Comparison of ENCODE assay signal across 24 cellular contexts in genomic region chr17:80632046-80632581, GRCh38.
DNase-seq lines count a peak whose midpoint lies in the region; ATAC-seq and TF ChIP-seq lines count a peak whose summit lies in the region.
"Had no signal": no experiment of that assay in that cellular context is flagged by ENCODE, and none has a peak within 500 bp of the region (broad histone marks: within the 10 kb centered on the region; RNA-seq: fewer than 3 reads in every experiment).

No MANE protein-coding gene starts in this region.

- no peak overlapping the region for H2AK5ac ChIP-seq in H9 (ENCODE audit: insufficient read length, low read length)

- no peak overlapping the region for H2BK15ac ChIP-seq in H9 (ENCODE audit: low read depth, low read length)

- H3K23ac ChIP-seq in H9 (ENCODE audit: insufficient read length, low read depth, low read length): no peak overlapping the region

- H3K79me2 ChIP-seq in H9 (ENCODE audit: insufficient read depth, low read length): peaks cover 5% of the 10 kb centered on the region; the same call in 1 of the 2 replicates

- H3K9ac ChIP-seq in H9 (ENCODE audit: extremely low read depth, insufficient read length, low read length): no peak overlapping the region

- H3K9me3 ChIP-seq in H9 (ENCODE audit: control insufficient read depth, low read depth, low read length): no peaks in the 10 kb centered on the region
- H3K9me3 ChIP-seq: esophagus muscularis mucosa, heart left ventricle, upper lobe of left lung had no signal

- H2BK5ac ChIP-seq in H9 (ENCODE audit: insufficient read length, low read length): no peak overlapping the region

- no peaks in the 10 kb centered on the region for H3K4me1 ChIP-seq in H9 (ENCODE audit: insufficient read depth, low read length)
- H3K4me1 ChIP-seq: heart left ventricle had no signal

- H3K27ac ChIP-seq in H9 (ENCODE audit: insufficient read length, low read depth, low read length): no peak overlapping the region
- H3K27ac ChIP-seq: cardiac muscle cell, dorsolateral prefrontal cortex, esophagus muscularis mucosa, heart left ventricle, upper lobe of left lung had no signal

- no peaks in the 10 kb centered on the region for H4K20me1 ChIP-seq in H9 (ENCODE audit: control insufficient read depth, insufficient read depth, insufficient read length)

- H3K9me3 Mint-ChIP-seq in H9 (no peaks in the 10 kb centered on the region), endothelial cell (ENCODE audit: unreplicated experiment) (no peaks in the 10 kb centered on the region), nephron progenitor cell (no peaks in the 10 kb centered on the region), natural killer cell (no peaks in the 10 kb centered on the region)
- H3K9me3 Mint-ChIP-seq: natural killer cell treated with Interleukin-12 subunit alpha and Interleukin-12 subunit beta and Interleukin-15 and Interleukin-18, amount 100 ng/mL, for 72 hours had no signal

- intact Hi-C loops in natural killer cell (cut with micrococcal nuclease): no loop called here

- H2BK120ac ChIP-seq in H9 (ENCODE audit: low read depth, low read length, poor library complexity, severe bottlenecking): no peak overlapping the region

- H3K36me3 Mint-ChIP-seq in H9 (ENCODE audit: insufficient read depth in 1 of 3, low read depth in 3 of 3) (no peaks in the 10 kb centered on the region; a peak in 1 of 7 replicates), endothelial cell (ENCODE audit: low read depth, unreplicated experiment) (peaks cover 7% of the 10 kb centered on the region), nephron progenitor cell (ENCODE audit: low read depth) (peaks cover 11% of the 10 kb centered on the region), natural killer cell (no peaks in the 10 kb centered on the region)
- H3K36me3 Mint-ChIP-seq: natural killer cell treated with Interleukin-12 subunit alpha and Interleukin-12 subunit beta and Interleukin-15 and Interleukin-18, amount 100 ng/mL, for 72 hours had no signal

- H3K79me1 ChIP-seq in H9 (ENCODE audit: insufficient read depth, low read depth, low read length, poor library complexity, severe bottlenecking): peaks cover 4% of the 10 kb centered on the region

- H3K23me2 ChIP-seq in H9 (ENCODE audit: insufficient read length, low read depth, low read length, poor library complexity, severe bottlenecking): no peaks in the 10 kb centered on the region

- no peaks in the 10 kb centered on the region for H3K27me3 ChIP-seq in H9 (ENCODE audit: insufficient read depth, low read length)
- H3K27me3 ChIP-seq: cardiac muscle cell, dorsolateral prefrontal cortex, esophagus muscularis mucosa, heart left ventricle, upper lobe of left lung had no signal

- H4K91ac ChIP-seq in H9 (ENCODE audit: insufficient read length, low read depth, low read length): no peak overlapping the region

- H3K18ac ChIP-seq in H9 (ENCODE audit: insufficient read length, low read depth, low read length): no peak overlapping the region

- no peak overlapping the region for H3K4ac ChIP-seq in H9 (ENCODE audit: low read depth, low read length)

- TF ChIP-seq CTCF in H9 (conservative IDR thresholded peaks at IDR 0.05): no peak
- no peak for TF ChIP-seq CTCF in endothelial cell (IDR thresholded peaks at IDR 0.05; ENCODE audit: unreplicated experiment)
- no peak for TF ChIP-seq CTCF in nephron progenitor cell (IDR thresholded peaks at IDR 0.05)
- no peak for TF ChIP-seq CTCF in natural killer cell (IDR thresholded peaks at IDR 0.05)

- H2BK20ac ChIP-seq in H9 (ENCODE audit: low read depth, low read length, poor library complexity, severe bottlenecking): no peak overlapping the region

- H3K56ac ChIP-seq in H9 (ENCODE audit: insufficient read length, low read depth, low read length): no peak overlapping the region

- H3T11ph ChIP-seq in H9 (ENCODE audit: low read length): no peak overlapping the region

- no CpG with 5 or more reads among the region's 12 CpGs for WGBS in H9 (ENCODE audit: extremely low coverage, insufficient read length, low lambda C conversion rate)

- H3K4me3 Mint-ChIP-seq in H9: no peak overlapping the region
- H3K4me3 Mint-ChIP-seq in endothelial cell (ENCODE audit: unreplicated experiment): no peak overlapping the region
- no peak overlapping the region for H3K4me3 Mint-ChIP-seq in nephron progenitor cell
- H3K4me3 Mint-ChIP-seq in natural killer cell: no peak overlapping the region
- H3K4me3 Mint-ChIP-seq: natural killer cell treated with Interleukin-12 subunit alpha and Interleukin-12 subunit beta and Interleukin-15 and Interleukin-18, amount 100 ng/mL, for 72 hours had no signal

- H4K5ac ChIP-seq in H9 (ENCODE audit: insufficient read length, low read depth, low read length): no peak overlapping the region

- peaks cover 9 to 18% of the 10 kb centered on the region in 2 experiments for H3K4me1 Mint-ChIP-seq in H9
- H3K4me1 Mint-ChIP-seq in endothelial cell (ENCODE audit: unreplicated experiment): peaks cover 2% of the 10 kb centered on the region
- H3K4me1 Mint-ChIP-seq in nephron progenitor cell: peaks cover 49% of the 10 kb centered on the region
- peaks cover 4 to 19% of the 10 kb centered on the region in 2 donors for H3K4me1 Mint-ChIP-seq in natural killer cell

- H4K8ac ChIP-seq in H9 (replicated peaks; ENCODE audit: insufficient read length, low read depth, low read length): no peak overlapping the region

- ATAC-seq in natural killer cell (no peak), HG03045 (IDR thresholded peaks at IDR 0.05; ENCODE audit: unreplicated experiment) (no peak)
- ATAC-seq: HCT116; natural killer cell treated with Interleukin-12 subunit alpha and Interleukin-12 subunit beta and Interleukin-15 and Interleukin-18, amount 100 ng/mL, for 72 hours; PC-3 had no signal

- H2AFZ ChIP-seq in H9 (ENCODE audit: low read length): no peak overlapping the region

- H3K14ac ChIP-seq in H9 (ENCODE audit: insufficient read depth, low read length): no peak overlapping the region

- H3K4me2 ChIP-seq in H9 (ENCODE audit: insufficient read depth, insufficient read length, low read length): no peak overlapping the region

- peak overlapping the region; percentile 5 to 42 (median 13); a peak in 2 of 7 replicates for H3K27ac Mint-ChIP-seq in H9
- H3K27ac Mint-ChIP-seq in endothelial cell (ENCODE audit: unreplicated experiment): peak overlapping the region; percentile 14
- peak overlapping the region; percentile 49 for H3K27ac Mint-ChIP-seq in nephron progenitor cell
- no peak overlapping the region for H3K27ac Mint-ChIP-seq in natural killer cell
- H3K27ac Mint-ChIP-seq: natural killer cell treated with Interleukin-12 subunit alpha and Interleukin-12 subunit beta and Interleukin-15 and Interleukin-18, amount 100 ng/mL, for 72 hours had no signal

- no peak overlapping the region for H2BK12ac ChIP-seq in H9 (ENCODE audit: insufficient read length, low read depth, low read length)

- peak; percentile 36 for DNase-seq in AG08396 (ENCODE audit: low spot score)
- no peak for DNase-seq in H9
- no peak for DNase-seq in endothelial cell (ENCODE audit: low spot score)
- DNase-seq in nephron progenitor cell: no peak
- no peak for DNase-seq in natural killer cell
- DNase-seq in NCI-H1092 treated with DMSO at 0.1 percent for 48 hours (lab: John Stamatoyannopoulos, UW): no peak
- DNase-seq in stimulated activated naive CD4-positive, alpha-beta T cell treated with Interleukin-2 at 50 U/mL for 16 hours (lab: John Stamatoyannopoulos, UW): no peak
- DNase-seq: activated CD4-positive, CD25-positive, alpha-beta regulatory T cell; activated CD8-positive, alpha-beta memory T cell treated with anti-CD3 and anti-CD28 coated beads for 24 hours; dorsolateral prefrontal cortex; EL; heart left ventricle; mammary epithelial cell; NCI-H1092; NCI-H69; PC-3; stimulated activated CD4-positive, alpha-beta T cell treated with anti-CD3 and anti-CD28 coated beads, Interleukin-12 subunit alpha, Interleukin-12 subunit beta, amount 100 ng/mL, for 4 hours; T-helper 2 cell; upper lobe of left lung had no signal

- H3K27me3 Mint-ChIP-seq in H9 (ENCODE audit: low read depth) (no peaks in the 10 kb centered on the region; the same call in 1 of the 2 replicates), endothelial cell (ENCODE audit: unreplicated experiment) (peaks cover 9% of the 10 kb centered on the region), nephron progenitor cell (ENCODE audit: low read depth, poor library complexity) (peaks cover 3% of the 10 kb centered on the region), natural killer cell (ENCODE audit: low read depth in 2 of 2) (no peaks in the 10 kb centered on the region)
- H3K27me3 Mint-ChIP-seq: natural killer cell treated with Interleukin-12 subunit alpha and Interleukin-12 subunit beta and Interleukin-15 and Interleukin-18, amount 100 ng/mL, for 72 hours had no signal

Comparison
In these comparisons a context has a peak if more than half of its experiments do, and no peak if none do; other contexts are left out.
1. H3K27ac Mint-ChIP-seq: peak in H9 (3 of 3), endothelial cell (single experiment) and nephron progenitor cell (single experiment); none in natural killer cell (0 of 2).